14 cellular contexts compared by ENCODE assay signal in the genomic region with DNA sequence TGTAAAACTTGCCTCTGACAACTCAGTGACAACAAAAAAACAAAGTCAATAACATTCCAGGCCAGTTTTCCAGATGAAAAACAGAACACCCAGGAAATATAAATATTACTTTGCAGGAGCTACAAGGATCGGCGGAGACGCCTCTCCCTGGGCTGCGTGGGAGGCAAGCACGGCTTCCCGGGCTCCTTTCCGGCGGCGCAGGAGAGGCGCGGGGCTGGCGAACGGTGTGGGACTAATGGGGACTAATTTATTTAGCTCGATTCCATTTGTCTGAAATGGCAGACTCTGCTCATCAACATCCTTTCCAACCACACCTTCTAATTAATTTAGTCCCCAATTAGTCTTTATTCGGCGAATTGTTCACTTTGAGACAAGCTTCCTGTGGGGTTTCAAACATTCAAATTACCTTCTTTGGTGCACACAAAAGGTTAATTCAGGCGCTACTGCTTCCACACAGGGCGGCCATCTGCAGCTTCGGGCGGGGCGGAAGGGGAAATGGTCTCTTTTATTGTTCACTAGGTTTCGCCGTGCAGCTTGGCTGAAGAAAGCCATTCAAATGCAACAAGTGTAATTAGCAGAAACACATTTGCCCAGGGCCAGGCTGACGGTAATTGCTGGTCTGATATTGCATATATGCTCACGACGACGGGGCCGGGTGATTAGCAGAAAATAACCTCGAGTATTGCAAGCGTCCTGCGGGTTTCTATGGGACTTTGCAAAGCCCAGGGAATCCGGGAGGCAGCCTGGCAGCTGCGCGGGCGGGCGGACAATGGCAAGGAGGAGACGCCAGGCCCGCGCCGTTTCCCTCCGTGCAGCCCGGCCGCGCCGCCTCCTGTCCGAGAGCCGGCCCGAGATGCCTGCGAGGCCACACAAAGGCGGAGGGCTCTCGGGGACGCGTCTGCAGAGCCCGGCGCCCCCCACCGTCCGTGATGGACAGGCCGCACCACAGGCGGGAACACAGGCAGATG.
A peak's percentile ranks its signal among the peaks of the same experiment; 100 is the strongest.
DNase-seq lines count a peak whose midpoint lies in the region; TF ChIP-seq lines count a peak whose summit lies in the region.
"Had no signal": no experiment of that assay in that cellular context is flagged by ENCODE, and none has a peak within 500 bp of the region (broad histone marks: within the 10 kb centered on the region; RNA-seq: fewer than 3 reads in every experiment).

No MANE protein-coding gene starts in this region.

- TF ChIP-seq CTCF in dorsolateral prefrontal cortex (IDR thresholded peaks at IDR 0.05 in 54 of 56, conservative IDR thresholded peaks at IDR 0.05 in 2 of 56; ENCODE audit: low read depth in 1 of 56, partially characterized antibody in 56 of 56), result peak in 21 of 56 donors; percentile 8 to 39 (median 21)
- TF ChIP-seq CTCF in mesothelial cell of epicardium (IDR thresholded peaks at IDR 0.05; ENCODE audit: unreplicated experiment), result no peak

- intact Hi-C loops in dorsolateral prefrontal cortex (cut with DNase I), result no loop called here

- peak overlapping the region in 22 of 59 donors; percentile 1 to 57 (median 22) for H3K27ac ChIP-seq in dorsolateral prefrontal cortex
- H3K27ac ChIP-seq: 22Rv1, adrenal gland had no signal

- H3K27me3 Mint-ChIP-seq in mesothelial cell of epicardium (ENCODE audit: low read depth), result peaks cover 36% of the 10 kb centered on the region

- DNase-seq in DMS 273 (lab: John Stamatoyannopoulos, UW; ENCODE audit: unreplicated experiment), result peak; percentile 56
- no peak for DNase-seq in DMS 273 treated with DMSO at 0.1 percent for 48 hours (lab: John Stamatoyannopoulos, UW)
- peak in 3 of 10 donors; percentile 36 to 48 (median 41) for DNase-seq in dorsolateral prefrontal cortex
- no peak for DNase-seq in mesothelial cell of epicardium (ENCODE audit: low spot score in 2 of 2, unreplicated experiment in 2 of 2)
- peak; percentile 16 for DNase-seq in superior temporal gyrus (ENCODE audit: extremely low spot score)
- DNase-seq in hepatic stellate cell (ENCODE audit: low spot score), result no peak
- no peak for DNase-seq in NCI-H2227 treated with DMSO at 0.1 percent for 48 hours (lab: John Stamatoyannopoulos, UW)
- DNase-seq in COLO668 (lab: John Stamatoyannopoulos, UW; ENCODE audit: unreplicated experiment), result no peak
- DNase-seq: activated CD4-positive, alpha-beta T cell treated with anti-CD3 and anti-CD28 coated beads for 4 hours; activated T-cell treated with anti-CD3 and anti-CD28 coated beads, Interleukin-2, amount 50 U/mL, for 72 hours; Caco-2; NCI-H446 had no signal

- H3K27ac Mint-ChIP-seq in mesothelial cell of epicardium, result no peak overlapping the region
- H3K27ac Mint-ChIP-seq: activated T-cell treated with anti-CD3 and anti-CD28 coated beads, Interleukin-2, amount 50 U/mL, for 72 hours had no signal

- H3K4me3 ChIP-seq in dorsolateral prefrontal cortex, result peak overlapping the region in 58 of 59 donors; percentile 7 to 58 (median 36)
- H3K4me3 ChIP-seq: adrenal gland had no signal

- H3K4me3 Mint-ChIP-seq in mesothelial cell of epicardium, result peak overlapping the region; percentile 62
- H3K4me3 Mint-ChIP-seq: activated T-cell treated with anti-CD3 and anti-CD28 coated beads, Interleukin-2, amount 50 U/mL, for 72 hours had no signal

- H3K4me1 Mint-ChIP-seq in mesothelial cell of epicardium, result no peaks in the 10 kb centered on the region

- H3K27me3 ChIP-seq in dorsolateral prefrontal cortex, result peaks cover 0 to 5% (median 0%) of the 10 kb centered on the region in 45 donors

- peaks cover 11% of the 10 kb centered on the region for H3K9me3 Mint-ChIP-seq in mesothelial cell of epicardium

- peaks cover 1% of the 10 kb centered on the region for H3K36me3 Mint-ChIP-seq in mesothelial cell of epicardium

Comparison
In these comparisons a context has a peak if more than half of its experiments do, and no peak if none do; other contexts are left out.
1. DNase-seq: peak in DMS 273 (single experiment) and superior temporal gyrus (single experiment); none in DMS 273 treated with DMSO at 0.1 percent for 48 hours (single experiment), mesothelial cell of epicardium (0 of 2), hepatic stellate cell (single experiment), NCI-H2227 treated with DMSO at 0.1 percent for 48 hours (single experiment) and COLO668 (single experiment).